Comparison of ENCODE assay signal across 8 cellular contexts in genomic region chr18:31741096-31741735, GRCh38. TPM values are rescaled to one million over a fixed set of nuclear protein-coding genes. Genes with fewer than 3 reads are reported as not detected.
DNase-seq lines count a peak whose midpoint lies in the region; ATAC-seq and TF ChIP-seq lines count a peak whose summit lies in the region.

No MANE protein-coding gene starts in this region.

- intact Hi-C loops in CD4-positive, alpha-beta T cell (cut with DNase I, micrococcal nuclease), result loop anchor here (2.0 to 10.0 kb wide), 5 partner anchors 216 to 811 kb away; no protein-coding TSS in a partner anchor
- intact Hi-C loops in OCI-LY7 (cut with micrococcal nuclease; ENCODE audit: unreplicated experiment), result no loop called here

- H2AFZ ChIP-seq in GM23338, result no peak overlapping the region
- no peak overlapping the region for H2AFZ ChIP-seq in OCI-LY7 (ENCODE audit: low read length)

- CTCF ChIA-PET in CD4-positive, alpha-beta T cell (lab: Charles Lee), result interaction anchor here (0.6 kb wide), 2 partner anchors 38 to 394 kb away, joined by 3 to 6 read pairs; no protein-coding TSS in a partner anchor
- CTCF ChIA-PET in OCI-LY7 (lab: Charles Lee; ENCODE audit: unreplicated experiment), result no interaction called here
- CTCF ChIA-PET in activated naive CD4-positive, alpha-beta T cell treated with anti-CD3 and anti-CD28 coated beads, Interleukin-2, amount 10 ng/mL, durations not matched to agents 7 days and 5 days (lab: Charles Lee), result interaction anchor here (0.7 to 1.5 kb wide), 4 partner anchors 16 to 180 kb away, joined by 3 read pairs; no protein-coding TSS in a partner anchor

- H3K4me2 ChIP-seq in GM23338, result no peak overlapping the region
- no peak overlapping the region for H3K4me2 ChIP-seq in OCI-LY7 (ENCODE audit: low read length)

- 0 out of 2 replicates have a peak, but pooled peaks cover 4% of the 10 kb centered on the region for H3K9me2 ChIP-seq in GM23338 (ENCODE audit: insufficient read depth)
- no peaks in the 10 kb centered on the region for H3K9me2 ChIP-seq in OCI-LY7 (ENCODE audit: insufficient read depth, low read length)

- no peak overlapping the region for H3K27ac Mint-ChIP-seq in CD4-positive, alpha-beta T cell
- no peak overlapping the region for H3K27ac Mint-ChIP-seq in GM23338
- H3K27ac Mint-ChIP-seq in activated naive CD4-positive, alpha-beta T cell treated with anti-CD3 and anti-CD28 coated beads, Interleukin-2, amount 10 ng/mL, durations not matched to agents 7 days and 5 days, result no peak overlapping the region
- H3K27ac Mint-ChIP-seq in immature natural killer cell, result no peak overlapping the region

- H3K4me1 Mint-ChIP-seq in CD4-positive, alpha-beta T cell (ENCODE audit: low read depth), result no peaks in the 10 kb centered on the region
- H3K4me1 Mint-ChIP-seq in GM23338 (peaks cover 14% of the 10 kb centered on the region), immature natural killer cell (no peaks in the 10 kb centered on the region)
- H3K4me1 Mint-ChIP-seq in activated naive CD4-positive, alpha-beta T cell treated with anti-CD3 and anti-CD28 coated beads, Interleukin-2, amount 10 ng/mL, durations not matched to agents 7 days and 5 days, result no peaks in the 10 kb centered on the region

- no peaks in the 10 kb centered on the region for H3K36me3 Mint-ChIP-seq in CD4-positive, alpha-beta T cell (ENCODE audit: low read depth)
- H3K36me3 Mint-ChIP-seq in GM23338 (ENCODE audit: low read depth) (peaks cover 37% of the 10 kb centered on the region), immature natural killer cell (no peaks in the 10 kb centered on the region)
- no peaks in the 10 kb centered on the region for H3K36me3 Mint-ChIP-seq in activated naive CD4-positive, alpha-beta T cell treated with anti-CD3 and anti-CD28 coated beads, Interleukin-2, amount 10 ng/mL, durations not matched to agents 7 days and 5 days

- DNase-seq in CD4-positive, alpha-beta T cell, result peak; percentile 11 to 52 (median 36)
- DNase-seq in GM23338 (ENCODE audit: low spot score) (peak; percentile 77), OCI-LY7 (ENCODE audit: low spot score) (peak; percentile 13), immature natural killer cell (peak; percentile 37 to 51 (median 40))
- peak; percentile 70 for DNase-seq in activated naive CD4-positive, alpha-beta T cell treated with anti-CD3 and anti-CD28 coated beads, Interleukin-2, amount 10 ng/mL, durations not matched to agents 7 days and 5 days
- peak; percentile 33 for DNase-seq in stimulated activated CD4-positive, alpha-beta T cell treated with anti-CD3 and anti-CD28 coated beads, Interleukin-4, amount 100 ng/mL, for 1 hour

- no peaks in the 10 kb centered on the region for H3K9me3 Mint-ChIP-seq in CD4-positive, alpha-beta T cell
- peaks cover 38% of the 10 kb centered on the region for H3K9me3 Mint-ChIP-seq in GM23338
- no peaks in the 10 kb centered on the region for H3K9me3 Mint-ChIP-seq in activated naive CD4-positive, alpha-beta T cell treated with anti-CD3 and anti-CD28 coated beads, Interleukin-2, amount 10 ng/mL, durations not matched to agents 7 days and 5 days
- H3K9me3 Mint-ChIP-seq in immature natural killer cell, result peaks cover 0 to 2% (median 0%) of the 10 kb centered on the region in 6 donors

- H3K27me3 ChIP-seq in CD4-positive, alpha-beta T cell (ENCODE audit: control insufficient read depth, insufficient read depth, low read length), result no peaks in the 10 kb centered on the region
- H3K27me3 ChIP-seq in GM23338 (ENCODE audit: insufficient read depth), result no peaks in the 10 kb centered on the region

- H3K79me2 ChIP-seq in GM23338 (replicated peaks; ENCODE audit: insufficient read depth) (no peaks in the 10 kb centered on the region), OCI-LY7 (ENCODE audit: insufficient read depth, low read depth, low read length) (no peaks in the 10 kb centered on the region)

- H3K4me3 ChIP-seq in GM23338 (no peak overlapping the region), OCI-LY7 (ENCODE audit: low read depth, low read length, poor library complexity, severe bottlenecking) (no peak overlapping the region)

- no peak overlapping the region for H3K4me3 Mint-ChIP-seq in CD4-positive, alpha-beta T cell
- H3K4me3 Mint-ChIP-seq in GM23338 (no peak overlapping the region), immature natural killer cell (no peak overlapping the region)
- no peak overlapping the region for H3K4me3 Mint-ChIP-seq in activated naive CD4-positive, alpha-beta T cell treated with anti-CD3 and anti-CD28 coated beads, Interleukin-2, amount 10 ng/mL, durations not matched to agents 7 days and 5 days

- H3K36me3 ChIP-seq in GM23338 (ENCODE audit: insufficient read depth) (peaks cover 11% of the 10 kb centered on the region; the same call in 1 of the 2 replicates), OCI-LY7 (ENCODE audit: insufficient read depth, low read length) (no peaks in the 10 kb centered on the region; the same call in 1 of the 2 replicates)

- 0 out of 2 replicates have a peak, but pooled peaks cover 10% of the 10 kb centered on the region for H3K4me1 ChIP-seq in GM23338 (ENCODE audit: insufficient read depth)
- H3K4me1 ChIP-seq in OCI-LY7 (ENCODE audit: insufficient read depth, low read length, poor library complexity, severe bottlenecking), result peaks cover 14% of the 10 kb centered on the region

- H3K27ac ChIP-seq in CD4-positive, alpha-beta T cell (ENCODE audit: low read depth, low read length), result no peak overlapping the region
- H3K27ac ChIP-seq in GM23338 (ENCODE audit: low read depth) (0 out of 2 replicates have a peak overlapping the region, but pooled peaks have one; percentile 89), OCI-LY7 (ENCODE audit: low read depth, low read length, poor library complexity, severe bottlenecking) (no peak overlapping the region)

- ATAC-seq in CD4-positive, alpha-beta T cell (ENCODE audit: poor library complexity), result peak; percentile 34
- ATAC-seq in GM23338 (peak; percentile 46), HG03442 (IDR thresholded peaks at IDR 0.05; ENCODE audit: unreplicated experiment) (no peak), HG03196 (IDR thresholded peaks at IDR 0.05; ENCODE audit: unreplicated experiment) (no peak)

- POLR2A ChIA-PET in CD4-positive, alpha-beta T cell (lab: Charles Lee), result no interaction called here
- POLR2A ChIA-PET in OCI-LY7 (lab: Charles Lee), result no interaction called here

- no peaks in the 10 kb centered on the region for H3K9me3 ChIP-seq in CD4-positive, alpha-beta T cell (ENCODE audit: control insufficient read depth, low read length)
- H3K9me3 ChIP-seq in OCI-LY7 (ENCODE audit: low read length), result no peaks in the 10 kb centered on the region

- BruUV-seq in OCI-LY7 (replicated peaks; lab: Mats Ljungman, UMichigan), result no TSS peak

- H3K27me3 Mint-ChIP-seq in CD4-positive, alpha-beta T cell, result peaks cover 4% of the 10 kb centered on the region
- peaks cover 8% of the 10 kb centered on the region for H3K27me3 Mint-ChIP-seq in GM23338 (ENCODE audit: insufficient read depth, low read depth, poor library complexity)
- H3K27me3 Mint-ChIP-seq in activated naive CD4-positive, alpha-beta T cell treated with anti-CD3 and anti-CD28 coated beads, Interleukin-2, amount 10 ng/mL, durations not matched to agents 7 days and 5 days, result no peaks in the 10 kb centered on the region
- H3K27me3 Mint-ChIP-seq in immature natural killer cell (ENCODE audit: low read depth in 3 of 3), result no peaks in the 10 kb centered on the region

- H4K20me1 ChIP-seq in GM23338 (replicated peaks; ENCODE audit: insufficient read depth), result no peaks in the 10 kb centered on the region
- no peaks in the 10 kb centered on the region for H4K20me1 ChIP-seq in OCI-LY7 (ENCODE audit: insufficient read depth, low read length)

- peak; percentile 95 for TF ChIP-seq CTCF in CD4-positive, alpha-beta T cell (IDR thresholded peaks at IDR 0.05)
- TF ChIP-seq CTCF in GM23338 (conservative IDR thresholded peaks at IDR 0.05; ENCODE audit: low read depth in 2 of 2) (peak; percentile 79 to 98), OCI-LY7 (conservative IDR thresholded peaks at IDR 0.05; ENCODE audit: low read length) (peak; percentile 72)

- H3F3A ChIP-seq in GM23338 (replicated peaks; ENCODE audit: low read depth), result no peaks in the 10 kb centered on the region

TF ChIP-seq in GM23338, 12 proteins besides CTCF, POLR2A, EP300 and RAD21 (continues in another document):
- TF ChIP-seq CREB1 (CRISPR knock-in tag; IDR thresholded peaks at IDR 0.05; ENCODE audit: low read depth), result no peak
- no peak for TF ChIP-seq ZNF114 (CRISPR knock-in tag; IDR thresholded peaks at IDR 0.05)

RNA-seq across cellular contexts. Expression of gene SLC25A52, which starts 19.5 kb away (rescaled TPM):
- not detected for total RNA-seq in CD4-positive, alpha-beta T cell
- not detected in 2 replicates for total RNA-seq in GM23338 (2014; rRNA removed; shearing (Covaris generic))
- polyA plus RNA-seq in GM23338 (2016; fragmentation: Nextera tagmentation; extraction: Ambion mirVana) (not detected in 2 replicates), immature natural killer cell (not detected)
- not detected in 2 replicates for total RNA-seq in OCI-LY7 (2014; rRNA removed; shearing (Covaris generic))
- not detected in 2 replicates for total RNA-seq in OCI-LY7 (2022)

RNA-seq across cellular contexts. Expression of gene B4GALT6, which starts 56.8 kb away (rescaled TPM):
- under 1 TPM in 1 of 2 experiments, not detected in 1; 0.75 TPM for total RNA-seq in CD4-positive, alpha-beta T cell
- total RNA-seq in GM23338 (2014; rRNA removed; shearing (Covaris generic)), result 33.8 and 40.4 TPM in 2 replicates
- polyA plus RNA-seq in GM23338 (2016; fragmentation: Nextera tagmentation; extraction: Ambion mirVana), result 14.8 and 15.9 TPM in 2 replicates
- 5.5 and 7.2 TPM in 2 replicates for total RNA-seq in OCI-LY7 (2014; rRNA removed; shearing (Covaris generic))
- total RNA-seq in OCI-LY7 (2022), result 16.4 and 22.8 TPM in 2 replicates
- 1 to 10 TPM in 2 of 3 donors, under 1 TPM in 1; 0.83 to 3.2 (median 1.5) TPM for polyA plus RNA-seq in immature natural killer cell

Comparison
In these comparisons a context has a peak if more than half of its experiments do, and no peak if none do; other contexts are left out.
1. ATAC-seq: peak in CD4-positive, alpha-beta T cell (single experiment) and GM23338 (single experiment); none in HG03442 (single experiment) and HG03196 (single experiment).
2. DNase-seq: peak in every context shown above with its lines; median percentile 77 in GM23338; 70 in activated naive CD4-positive, alpha-beta T cell treated with anti-CD3 and anti-CD28 coated beads, Interleukin-2, amount 10 ng/mL, durations not matched to agents 7 days and 5 days; 40 in immature natural killer cell; 36 in CD4-positive, alpha-beta T cell; 33 in stimulated activated CD4-positive, alpha-beta T cell treated with anti-CD3 and anti-CD28 coated beads, Interleukin-4, amount 100 ng/mL, for 1 hour; 13 in OCI-LY7.
3. Peak in every context shown above with its lines, with median percentiles within 50 percentile points of each other: CTCF ChIP-seq.